ENCODE assay signal across 10 cellular contexts in the genomic region with DNA sequence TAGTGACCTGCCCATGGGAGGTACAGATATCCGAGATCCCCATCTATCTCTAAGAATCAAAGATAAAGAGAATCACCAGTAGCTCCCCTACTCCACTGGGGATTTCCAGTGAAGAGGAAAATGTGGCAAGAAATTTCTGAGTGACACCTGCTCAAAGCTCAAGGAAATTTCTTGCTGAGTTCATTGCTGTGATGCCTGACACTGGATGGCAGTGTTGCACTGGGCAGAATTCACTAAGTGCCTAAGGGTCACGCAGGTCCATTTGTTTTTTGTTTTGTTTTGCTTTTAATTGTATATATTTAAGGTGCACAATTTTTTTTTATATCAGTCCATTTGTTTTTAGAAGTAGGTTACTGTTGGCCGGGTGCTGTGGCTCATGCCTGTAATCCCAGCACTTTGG.
DNase-seq lines count a peak whose midpoint lies in the region; ATAC-seq and TF ChIP-seq lines count a peak whose summit lies in the region.
"Had no signal": no experiment of that assay in that cellular context is flagged by ENCODE, and none has a peak within 500 bp of the region (broad histone marks: within the 10 kb centered on the region; RNA-seq: fewer than 3 reads in every experiment).

No MANE protein-coding gene starts in this region.

- TF ChIP-seq CTCF in body of pancreas (IDR thresholded peaks at IDR 0.05) (peak in 6 of 7 experiments; percentile 17 to 48 (median 44)), nephron (IDR thresholded peaks at IDR 0.05; ENCODE audit: unreplicated experiment in 3 of 3) (peak; percentile 25 to 44 (median 31)), omental fat pad (IDR thresholded peaks at IDR 0.05) (no peak)

- H3K27me3 Mint-ChIP-seq in nephron (ENCODE audit: low read depth), result peaks cover 4% of the 10 kb centered on the region

- H3K9me3 Mint-ChIP-seq in nephron, result no peaks in the 10 kb centered on the region

- H3K36me3 ChIP-seq in body of pancreas (replicated peaks in 1 of 2; ENCODE audit: insufficient read depth in 1 of 2, low read depth in 2 of 2) (no peaks in the 10 kb centered on the region), aorta (ENCODE audit: control insufficient read depth in 1 of 2, insufficient read depth in 2 of 2, low read length in 1 of 2) (no peaks in the 10 kb centered on the region)

- H3K9me3 ChIP-seq in body of pancreas (no peaks in the 10 kb centered on the region), aorta (ENCODE audit: control insufficient read depth, low read length) (no peaks in the 10 kb centered on the region)

- H3K4me1 Mint-ChIP-seq in nephron, result no peaks in the 10 kb centered on the region

- H3K27ac Mint-ChIP-seq in nephron, result no peak overlapping the region

- H3K36me3 Mint-ChIP-seq in nephron (ENCODE audit: low read depth), result no peaks in the 10 kb centered on the region

- H3K4me3 ChIP-seq in body of pancreas (no peak overlapping the region), aorta (ENCODE audit: low read length in 2 of 2) (no peak overlapping the region)

- DNase-seq in ELR (ENCODE audit: low read depth) (peak; percentile 15), LoVo (ENCODE audit: low spot score) (peak; percentile 24), body of pancreas (peak in 2 of 4 donors; percentile 14 to 19), NCI-H446 treated with DMSO at 0.1 percent for 48 hours (lab: John Stamatoyannopoulos, UW) (no peak), omental fat pad (ENCODE audit: low spot score) (no peak), aorta (no peak)
- DNase-seq in effector CD4-positive, alpha-beta T cell, result no peak
- DNase-seq: activated effector memory CD4-positive, alpha-beta T cell treated with Interleukin-2 at 50 U/mL for 16 hours; NCI-H187 had no signal

- intact Hi-C loops in body of pancreas (cut with DNase I), result no loop called here
- intact Hi-C loops in aorta (cut with DNase I), result no loop called here

- H3K27ac ChIP-seq in body of pancreas (no peak overlapping the region), aorta (ENCODE audit: low read depth in 1 of 2, low read length in 2 of 2) (no peak overlapping the region)

- ATAC-seq in body of pancreas (no peak), omental fat pad (ENCODE audit: low FRiP score) (no peak), aorta (ENCODE audit: low FRiP score) (no peak)

- H3K4me3 Mint-ChIP-seq in nephron, result no peak overlapping the region

- no peak for TF ChIP-seq POLR2A in body of pancreas (IDR thresholded peaks at IDR 0.05)

- WGBS in body of pancreas, 2 donors, result 23 to 30% methylated on average over 3 of the region's 3 CpGs
- WGBS in aorta, 2 donors, result 19 to 46% methylated on average over 3 of the region's 3 CpGs

- H3K27me3 ChIP-seq in body of pancreas (no peaks in the 10 kb centered on the region), aorta (ENCODE audit: control insufficient read depth in 1 of 2, insufficient read depth in 2 of 2, low read length in 1 of 2) (no peaks in the 10 kb centered on the region)

- no peaks in the 10 kb centered on the region for H3K4me1 ChIP-seq in body of pancreas
- no peaks in the 10 kb centered on the region for H3K4me1 ChIP-seq in aorta (ENCODE audit: control insufficient read depth in 1 of 2, insufficient read depth in 2 of 2, low read length in 2 of 2)

Comparison
In these comparisons a context has a peak if more than half of its experiments do, and no peak if none do; other contexts are left out.
1. DNase-seq: peak in ELR (single experiment) and LoVo (single experiment); none in effector CD4-positive, alpha-beta T cell (single experiment), NCI-H446 treated with DMSO at 0.1 percent for 48 hours (single experiment), omental fat pad (single experiment) and aorta (0 of 2).
2. CTCF ChIP-seq: peak in body of pancreas (6 of 7) and nephron (3 of 3); none in omental fat pad (0 of 3).